Comparison of ENCODE assay signal across 22 cellular contexts in genomic region chr3:114714237-114714636, GRCh38.
A peak's percentile ranks its signal among the peaks of the same experiment; 100 is the strongest.
DNase-seq lines count a peak whose midpoint lies in the region; ATAC-seq, FAIRE-seq and TF ChIP-seq lines count a peak whose summit lies in the region.
"Had no signal": no experiment of that assay in that cellular context is flagged by ENCODE, and none has a peak within 500 bp of the region (broad histone marks: within the 10 kb centered on the region; RNA-seq: fewer than 3 reads in every experiment).

No MANE protein-coding gene starts in this region.

- no peak for ATAC-seq in HG03196 (IDR thresholded peaks at IDR 0.05; ENCODE audit: unreplicated experiment)
- no peak for ATAC-seq in HepG2
- ATAC-seq: natural killer cell treated with Interleukin-12 subunit alpha and Interleukin-12 subunit beta and Interleukin-15 and Interleukin-18, amount 100 ng/mL, for 72 hours had no signal

- H2AFZ ChIP-seq in HepG2 (ENCODE audit: low read length) (no peak overlapping the region), osteoblast (ENCODE audit: low read length) (no peak overlapping the region)

- intact Hi-C loops in HepG2 (cut with micrococcal nuclease; ENCODE audit: unreplicated experiment) = no loop called here

- H3K9me3 ChIP-seq in HepG2 (ENCODE audit: low read length) (no peaks in the 10 kb centered on the region), osteoblast (ENCODE audit: low read depth, low read length) (no peaks in the 10 kb centered on the region)
- H3K9me3 ChIP-seq: tibial nerve had no signal

- 98% methylated on average over 2 of the region's 2 CpGs for WGBS in HepG2 (ENCODE audit: low lambda C conversion rate)

- H3K4me1 ChIP-seq in HepG2 (ENCODE audit: insufficient read depth, low read length) (peaks cover 31% of the 10 kb centered on the region), osteoblast (ENCODE audit: insufficient read depth, low read length) (peaks cover 3% of the 10 kb centered on the region)

- H3K27ac ChIP-seq in HepG2 (ENCODE audit: extremely low read length, insufficient read depth, low read length) (no peak overlapping the region), osteoblast (ENCODE audit: low read depth, low read length) (no peak overlapping the region)
- H3K27ac ChIP-seq: C4-2B had no signal

- no peaks in the 10 kb centered on the region for H3K79me2 ChIP-seq in HepG2 (ENCODE audit: insufficient read depth, low read length)
- no peaks in the 10 kb centered on the region for H3K79me2 ChIP-seq in osteoblast (ENCODE audit: insufficient read depth, low read length)

- no peak for TF ChIP-seq RAD21 in HepG2 (CRISPR knock-in tag; IDR thresholded peaks at IDR 0.05)

- H3K4me2 ChIP-seq in HepG2 (ENCODE audit: low read depth, low read length) (no peak overlapping the region), osteoblast (ENCODE audit: insufficient read depth, low read length) (no peak overlapping the region)

- no peak for FAIRE-seq in HepG2 (lab: Jason Lieb, UNC)
- FAIRE-seq: islet of Langerhans, TTC549 had no signal

- no peak overlapping the region for H3K9ac ChIP-seq in HepG2 (ENCODE audit: insufficient read depth, low read depth, low read length)

- H3K4me3 ChIP-seq in HFF-Myc (replicated peaks; ENCODE audit: low read depth, low read length) (no peak overlapping the region), HepG2 (replicated peaks in 1 of 3; ENCODE audit: insufficient read depth in 1 of 3, low read depth in 2 of 3, low read length in 3 of 3) (no peak overlapping the region), osteoblast (ENCODE audit: insufficient read depth, low read length) (no peak overlapping the region)
- H3K4me3 ChIP-seq: tibial nerve had no signal

- TF ChIP-seq CTCF in HFF-Myc (IDR thresholded peaks at IDR 0.05; ENCODE audit: low read depth, low read length, missing control alignments) = no peak
- no peak for TF ChIP-seq CTCF in HepG2 (CRISPR knock-in tag; IDR thresholded peaks at IDR 0.05)
- no peak for TF ChIP-seq CTCF in osteoblast (IDR thresholded peaks at IDR 0.05; ENCODE audit: extremely low read depth, low read depth, low read length)

- POLR2A ChIA-PET in HepG2 (lab: Yijun Ruan, JAX) = no interaction called here

- H4K20me1 ChIP-seq in HepG2 (ENCODE audit: insufficient read depth, low read length) = no peaks in the 10 kb centered on the region
- H4K20me1 ChIP-seq in osteoblast (ENCODE audit: insufficient read depth, low read length) = no peaks in the 10 kb centered on the region

- no TSS peak for BruUV-seq in HepG2 (replicated peaks; lab: Mats Ljungman, UMichigan)

- no peak for TF ChIP-seq EP300 in HepG2 (IDR thresholded peaks at IDR 0.05; ENCODE audit: low read depth in 2 of 2, low read length in 2 of 2)
- TF ChIP-seq EP300 in HepG2 (CRISPR knock-in tag; IDR thresholded peaks at IDR 0.05; ENCODE audit: borderline replicate concordance) = no peak

- H3K36me3 ChIP-seq in HepG2 (replicated peaks in 1 of 2; ENCODE audit: control insufficient read depth in 1 of 2, insufficient read depth in 2 of 2, low read length in 2 of 2) (no peaks in the 10 kb centered on the region), osteoblast (ENCODE audit: insufficient read depth, low read length) (no peaks in the 10 kb centered on the region)
- H3K36me3 ChIP-seq: tibial nerve had no signal

- in situ Hi-C loops in HepG2 (cut with HindIII; ENCODE audit: extremely low pct_ligation_motif_present, low pct_unique_long_range_greater_than_20kb) = no loop called here

- peak; percentile 33 for DNase-seq in DMS153 treated with DMSO at 0.1 percent for 48 hours (lab: John Stamatoyannopoulos, UW; ENCODE audit: unreplicated experiment)
- DNase-seq in HFF-Myc (ENCODE audit: extremely low read depth, low read depth) = peak; percentile 10
- DNase-seq in RPMI7951 (ENCODE audit: low read depth) = peak; percentile 35
- DNase-seq in iris pigment epithelial cell (ENCODE audit: low read depth) = peak; percentile 2
- no peak for DNase-seq in HepG2 (ENCODE audit: low spot score)
- no peak for DNase-seq in osteoblast (ENCODE audit: insufficient read length, low spot score, missing footprints)
- DNase-seq: activated CD4-positive, alpha-beta T cell treated with anti-CD3 and anti-CD28 coated beads, Interleukin-2, amount 50 U/mL, for 48 hours; activated naive CD4-positive, alpha-beta T cell treated with anti-CD3 and anti-CD28 coated beads, Interleukin-2, amount 50 U/mL, for 16 hours; activated T-cell treated with anti-CD3 and anti-CD28 coated beads, Interleukin-2, amount 50 U/mL, for 1 hour; erythroblast; glutamatergic neuron; mesendoderm; NCI-H1930; RPMI8226; stimulated activated CD4-positive, alpha-beta T cell treated with anti-CD3 and anti-CD28 coated beads, Interleukin-15, amount 100 ng/mL, for 24 hours; stimulated activated naive CD4-positive, alpha-beta T cell had no signal

- CTCF ChIA-PET in HepG2 (lab: Yijun Ruan, JAX; ENCODE audit: low intra/inter-chr PET ratio, low total read pairs) = no interaction called here

- H3K27me3 ChIP-seq in HepG2 (ENCODE audit: control insufficient read depth in 1 of 2, insufficient read depth in 2 of 2, low read length in 2 of 2) = no peaks in the 10 kb centered on the region
- H3K27me3 ChIP-seq in osteoblast (ENCODE audit: insufficient read depth, low read length) = no peaks in the 10 kb centered on the region
- H3K27me3 ChIP-seq: tibial nerve had no signal

- TF ChIP-seq POLR2A in HepG2 (IDR thresholded peaks at IDR 0.05; ENCODE audit: insufficient read depth in 1 of 2, low read depth in 2 of 2, low read length in 2 of 2) = no peak

TF ChIP-seq in HepG2, 621 proteins besides CTCF, POLR2A, EP300 and RAD21 (continues in another document):
- TF ChIP-seq IRF1 (CRISPR knock-in tag; IDR thresholded peaks at IDR 0.05; ENCODE audit: low read depth) (no peak), JDP2 (CRISPR knock-in tag; IDR thresholded peaks at IDR 0.05; ENCODE audit: borderline replicate concordance) (no peak), ZNF44 (CRISPR knock-in tag; IDR thresholded peaks at IDR 0.05) (no peak), MATR3 (CRISPR knock-in tag; IDR thresholded peaks at IDR 0.05) (no peak), PITX1 (CRISPR knock-in tag; IDR thresholded peaks at IDR 0.05) (no peak), ZNF552 (CRISPR knock-in tag; IDR thresholded peaks at IDR 0.05; ENCODE audit: borderline replicate concordance) (no peak), CSRNP1 (CRISPR knock-in tag; IDR thresholded peaks at IDR 0.05) (no peak), AGO2 (optimal IDR thresholded peaks at IDR 0.05; ENCODE audit: low read depth, low read length) (no peak), RFX3 (CRISPR knock-in tag; IDR thresholded peaks at IDR 0.05) (no peak), ATRX (CRISPR knock-in tag; IDR thresholded peaks at IDR 0.05; ENCODE audit: borderline replicate concordance) (no peak), ZNF362 (CRISPR knock-in tag; IDR thresholded peaks at IDR 0.05; ENCODE audit: borderline replicate concordance) (no peak), HHEX (CRISPR knock-in tag; IDR thresholded peaks at IDR 0.05) (no peak), ZBTB26 (CRISPR knock-in tag; IDR thresholded peaks at IDR 0.05; ENCODE audit: borderline replicate concordance) (no peak)

Comparison
In these comparisons a context has a peak if more than half of its experiments do, and no peak if none do; other contexts are left out.
1. DNase-seq: peak in DMS153 treated with DMSO at 0.1 percent for 48 hours (single experiment), HFF-Myc (single experiment), RPMI7951 (single experiment) and iris pigment epithelial cell (single experiment); none in HepG2 (single experiment) and osteoblast (single experiment).